14 cellular contexts compared by ENCODE assay signal in the genomic region with DNA sequence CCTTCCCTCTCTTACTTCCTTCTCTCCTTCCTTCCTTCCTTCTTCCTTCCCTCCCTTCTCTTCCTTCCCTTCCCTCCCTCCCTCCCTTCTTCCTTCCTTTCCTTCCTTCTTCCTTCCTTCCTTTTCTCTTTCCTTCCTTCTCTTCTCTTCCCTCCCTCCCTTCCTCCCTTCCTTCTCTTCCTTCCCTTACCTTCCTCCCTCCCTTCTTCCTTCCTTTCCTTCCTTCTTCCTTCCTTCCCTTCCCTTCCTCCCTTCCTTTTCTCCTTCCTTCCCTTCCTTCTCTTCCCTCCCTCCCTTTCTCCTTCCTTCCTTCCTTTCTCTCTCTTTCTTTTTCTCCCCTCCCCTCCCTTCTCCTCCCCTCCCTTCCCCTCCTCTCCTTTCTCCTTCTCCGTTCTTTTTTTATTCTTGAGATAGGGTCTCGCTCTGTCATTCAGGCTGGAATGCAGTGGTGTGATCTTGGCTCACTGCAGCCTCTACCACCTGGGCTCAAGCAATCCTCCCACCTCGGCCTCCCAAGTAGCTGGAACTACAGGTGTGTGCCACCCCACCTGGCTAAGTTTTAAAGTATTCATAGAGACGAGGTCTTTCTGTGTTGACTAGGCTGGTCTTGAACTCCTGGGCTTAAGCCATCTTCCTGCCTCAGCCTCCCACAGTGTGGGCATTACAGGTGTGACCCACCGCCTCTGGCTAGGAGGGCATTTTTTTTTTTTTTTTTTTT. TPM values are rescaled to one million over a fixed set of nuclear protein-coding genes. Genes with fewer than 3 reads are reported as not detected.
DNase-seq lines count a peak whose midpoint lies in the region; ATAC-seq and TF ChIP-seq lines count a peak whose summit lies in the region.
"Had no signal": no experiment of that assay in that cellular context is flagged by ENCODE, and none has a peak within 500 bp of the region (broad histone marks: within the 10 kb centered on the region; RNA-seq: fewer than 3 reads in every experiment).

No MANE protein-coding gene starts in this region.

- H3K36me3 Mint-ChIP-seq in activated T-cell treated with anti-CD3 and anti-CD28 coated beads, Interleukin-2, amount 50 U/mL, for 24 hours (ENCODE audit: low read depth): peaks cover 55% of the 10 kb centered on the region
- H3K36me3 Mint-ChIP-seq in T-cell (peaks cover 6% of the 10 kb centered on the region), endothelial cell (ENCODE audit: low read depth, unreplicated experiment) (peaks cover 15% of the 10 kb centered on the region)

- no peak overlapping the region for H3K4me3 ChIP-seq in gastrocnemius medialis

- peaks cover 9 to 24% of the 10 kb centered on the region in 2 donors for H3K4me1 ChIP-seq in gastrocnemius medialis

- no peaks in the 10 kb centered on the region for H3K9me3 ChIP-seq in gastrocnemius medialis

- intact Hi-C loops in gastrocnemius medialis (cut with DNase I; ENCODE audit: low total_unique reads): no loop called here
- intact Hi-C loops in Right ventricle myocardium inferior (cut with DNase I): loop anchor here (5.0 to 10.0 kb wide), 2 partner anchors 196 to 344 kb away; partner anchors contain the start of gene GMEB2

- H3K36me3 ChIP-seq in gastrocnemius medialis: peaks cover 0 to 12% of the 10 kb centered on the region in 2 donors

- peaks cover 32% of the 10 kb centered on the region for H3K4me1 Mint-ChIP-seq in activated T-cell treated with anti-CD3 and anti-CD28 coated beads, Interleukin-2, amount 50 U/mL, for 24 hours (ENCODE audit: low read depth)
- H3K4me1 Mint-ChIP-seq in T-cell (peaks cover 20 to 34% (median 32%) of the 10 kb centered on the region in 3 donors), endothelial cell (ENCODE audit: unreplicated experiment) (peaks cover 17% of the 10 kb centered on the region)

- TF ChIP-seq CTCF in endothelial cell (IDR thresholded peaks at IDR 0.05; ENCODE audit: unreplicated experiment) (no peak), gastrocnemius medialis (IDR thresholded peaks at IDR 0.05 in 4 of 5, conservative IDR thresholded peaks at IDR 0.05 in 1 of 5) (no peak)

- H3K27ac Mint-ChIP-seq in activated T-cell treated with anti-CD3 and anti-CD28 coated beads, Interleukin-2, amount 50 U/mL, for 24 hours: no peak overlapping the region
- H3K27ac Mint-ChIP-seq in T-cell (peak overlapping the region; percentile 41 to 69), endothelial cell (ENCODE audit: unreplicated experiment) (no peak overlapping the region)

- peak overlapping the region in 3 of 4 donors; percentile 25 to 70 (median 55) for H3K27ac ChIP-seq in gastrocnemius medialis
- H3K27ac ChIP-seq: SJSA1 had no signal

- H3K9me3 Mint-ChIP-seq in activated T-cell treated with anti-CD3 and anti-CD28 coated beads, Interleukin-2, amount 50 U/mL, for 24 hours: no peaks in the 10 kb centered on the region
- H3K9me3 Mint-ChIP-seq in T-cell: no peaks in the 10 kb centered on the region
- H3K9me3 Mint-ChIP-seq in endothelial cell (ENCODE audit: unreplicated experiment): no peaks in the 10 kb centered on the region

- POLR2A ChIA-PET in T-cell (lab: Charles Lee): no interaction called here

- peak overlapping the region; percentile 69 for H3K4me3 Mint-ChIP-seq in activated T-cell treated with anti-CD3 and anti-CD28 coated beads, Interleukin-2, amount 50 U/mL, for 24 hours
- H3K4me3 Mint-ChIP-seq in T-cell (peak overlapping the region; percentile 62 to 72 (median 69)), endothelial cell (ENCODE audit: unreplicated experiment) (peak overlapping the region; percentile 67)

- no peaks in the 10 kb centered on the region for H3K27me3 ChIP-seq in gastrocnemius medialis
- H3K27me3 ChIP-seq: SJSA1 had no signal

- ATAC-seq in T-cell (replicated peaks in 1 of 4) (no peak), gastrocnemius medialis (no peak), Right ventricle myocardium inferior (no peak), GM19455 (IDR thresholded peaks at IDR 0.05; ENCODE audit: unreplicated experiment) (no peak), GM21737 (IDR thresholded peaks at IDR 0.05; ENCODE audit: unreplicated experiment) (no peak)

- in situ Hi-C loops in gastrocnemius medialis (cut with MboI; ENCODE audit: low sequenced_read_pairs in 4 of 4): loop anchor here in 1 of 4 donors (10.0 kb wide), 1 partner anchor 186 kb away; no protein-coding TSS in a partner anchor

- no peaks in the 10 kb centered on the region for H3K27me3 Mint-ChIP-seq in activated T-cell treated with anti-CD3 and anti-CD28 coated beads, Interleukin-2, amount 50 U/mL, for 24 hours
- H3K27me3 Mint-ChIP-seq in T-cell (no peaks in the 10 kb centered on the region), endothelial cell (ENCODE audit: unreplicated experiment) (peaks cover 3% of the 10 kb centered on the region)

- CTCF ChIA-PET in T-cell (lab: Charles Lee): no interaction called here

- no peak for TF ChIP-seq POLR2A in gastrocnemius medialis (IDR thresholded peaks at IDR 0.05)

- peak; percentile 29 for DNase-seq in activated T-cell treated with anti-CD3 and anti-CD28 coated beads, Interleukin-2, amount 50 U/mL, for 24 hours
- DNase-seq in activated T-cell treated with anti-CD3 and anti-CD28 coated beads, Interleukin-2, amount 50 U/mL, for 1 hour: no peak
- DNase-seq in T-cell (no peak), endothelial cell (ENCODE audit: low spot score) (no peak), gastrocnemius medialis (no peak), Right ventricle myocardium inferior (ENCODE audit: missing footprints) (no peak)
- DNase-seq: activated CD4-positive, alpha-beta T cell treated with anti-CD3 and anti-CD28 coated beads, Interleukin-2, amount 50 U/mL, for 48 hours; GDM1; hippocampal formation; mammary epithelial cell; NCI-H1417 treated with DMSO at 0.1 percent for 48 hours had no signal

RNA-seq across cellular contexts. Expression of gene ZNF512B, which starts 1.1 kb away (rescaled TPM):
- total RNA-seq in T-cell (10 to 100 TPM; 22.7 to 26.3 (median 25.1) TPM), endothelial cell (ENCODE audit: unreplicated experiment) (40.8 TPM), gastrocnemius medialis (10 to 100 TPM in 1 of 4 donors, 1 to 10 TPM in 3; 5.7 to 10.9 (median 8.8) TPM), Right ventricle myocardium inferior (12.2 TPM)

RNA-seq across cellular contexts. Expression of gene SAMD10, which starts 8.6 kb away (rescaled TPM):
- total RNA-seq in T-cell: 10 to 100 TPM; 16.1 to 30.8 (median 17.7) TPM
- total RNA-seq in endothelial cell (ENCODE audit: unreplicated experiment): 5.0 TPM
- total RNA-seq in gastrocnemius medialis: 1 to 10 TPM in 2 of 4 donors, under 1 TPM in 1, not detected in 1; 0.24 to 1.9 (median 1.0) TPM
- total RNA-seq in Right ventricle myocardium inferior: 5.7 TPM

RNA-seq across cellular contexts. Expression of gene PRPF6, which starts 10.1 kb away (rescaled TPM):
- 100 to 1,000 TPM in 1 of 5 donors, 10 to 100 TPM in 4; 59.8 to 106 (median 83.5) TPM for total RNA-seq in T-cell
- 73.4 TPM for total RNA-seq in endothelial cell (ENCODE audit: unreplicated experiment)
- 10 to 100 TPM; 39.3 to 68.4 (median 47.7) TPM for total RNA-seq in gastrocnemius medialis
- 46.4 TPM for total RNA-seq in Right ventricle myocardium inferior

RNA-seq across cellular contexts. Expression of gene UCKL1, which starts 14.7 kb away (rescaled TPM):
- total RNA-seq in T-cell (10 to 100 TPM; 40.6 to 72.3 (median 67.0) TPM), endothelial cell (ENCODE audit: unreplicated experiment) (40.1 TPM), gastrocnemius medialis (10 to 100 TPM; 22.0 to 46.4 (median 27.1) TPM), Right ventricle myocardium inferior (52.0 TPM)

Comparison
In these comparisons a context has a peak if more than half of its experiments do, and no peak if none do; other contexts are left out.
1. H3K27ac Mint-ChIP-seq: peak in T-cell (2 of 2); none in activated T-cell treated with anti-CD3 and anti-CD28 coated beads, Interleukin-2, amount 50 U/mL, for 24 hours (single experiment) and endothelial cell (single experiment).
2. Peak in every context shown above with its lines, with median percentiles within 50 percentile points of each other: H3K4me3 Mint-ChIP-seq.